19 cellular contexts compared by ENCODE assay signal in genomic region chr3:135792174-135792573, GRCh38.
DNase-seq lines count a peak whose midpoint lies in the region; ATAC-seq, FAIRE-seq and TF ChIP-seq lines count a peak whose summit lies in the region.
"Had no signal": no experiment of that assay in that cellular context is flagged by ENCODE, and none has a peak within 500 bp of the region (broad histone marks: within the 10 kb centered on the region; RNA-seq: fewer than 3 reads in every experiment).

No MANE protein-coding gene starts in this region.

- H3K9me2 ChIP-seq in GM23338 (ENCODE audit: insufficient read depth), result peaks cover 16% of the 10 kb centered on the region

- H3K27ac ChIP-seq in GM23338 (ENCODE audit: low read depth), result no peak overlapping the region
- H3K27ac ChIP-seq: RWPE1 had no signal

- H2AFZ ChIP-seq in GM23338, result no peak overlapping the region; the same call in 1 of the 2 replicates

- FAIRE-seq in RCC 7860 (lab: Jason Lieb, UNC), result no peak
- FAIRE-seq: bronchial epithelial cell had no signal

- no peaks in the 10 kb centered on the region for H3K4me1 ChIP-seq in BE2C
- no peaks in the 10 kb centered on the region for H3K4me1 ChIP-seq in GM23338 (ENCODE audit: insufficient read depth)

- ATAC-seq in GM23338, result peak; percentile 53
- ATAC-seq: sciatic nerve had no signal

- peak; percentile 15; the same call in 1 of the 2 replicates for TF ChIP-seq CTCF in BE2C (IDR thresholded peaks at IDR 0.05; ENCODE audit: low read depth, low read length)
- TF ChIP-seq CTCF in GM23338 (conservative IDR thresholded peaks at IDR 0.05; ENCODE audit: low read depth in 2 of 2), result peak; percentile 51 to 68
- TF ChIP-seq CTCF in endothelial cell (IDR thresholded peaks at IDR 0.05; ENCODE audit: unreplicated experiment), result peak; percentile 40

- no peaks in the 10 kb centered on the region for H3K79me2 ChIP-seq in GM23338 (replicated peaks; ENCODE audit: insufficient read depth)

- H3K4me3 ChIP-seq in BE2C (ENCODE audit: low read depth, low read length) (no peak overlapping the region), GM23338 (no peak overlapping the region)

- H3K4me2 ChIP-seq in GM23338, result no peak overlapping the region

- H4K20me1 ChIP-seq in GM23338 (replicated peaks; ENCODE audit: insufficient read depth), result no peaks in the 10 kb centered on the region

- DNase-seq in BE2C (no peak), GM23338 (ENCODE audit: low spot score) (peak; percentile 67), NCI-H69 (lab: John Stamatoyannopoulos, UW) (peak; percentile 1), endothelial cell (ENCODE audit: low spot score) (peak; percentile 23), RCC 7860 (ENCODE audit: low spot score) (no peak)
- no peak for DNase-seq in stimulated activated CD4-positive, alpha-beta T cell treated with anti-CD3 and anti-CD28 coated beads, Interleukin-4, amount 100 ng/mL, for 24 hours
- DNase-seq in NK-92 treated with Interleukin-12 subunit alpha and Interleukin-12 subunit beta, amount 100 ng/mL, for 24 hours (lab: John Stamatoyannopoulos, UW), result no peak
- DNase-seq in stimulated activated CD4-positive, alpha-beta T cell treated with anti-CD3 and anti-CD28 coated beads, Interleukin-4, amount 100 ng/mL, for 4 hours, result no peak
- DNase-seq: activated CD8-positive, alpha-beta memory T cell treated with anti-CD3 and anti-CD28 coated beads for 24 hours; kidney glomerular epithelial cell; NCI-H1092; NCI-H510A; nucleus accumbens; substantia nigra had no signal

- no peaks in the 10 kb centered on the region for H3K9me3 Mint-ChIP-seq in GM23338
- H3K9me3 Mint-ChIP-seq in endothelial cell (ENCODE audit: unreplicated experiment), result no peaks in the 10 kb centered on the region
- H3K9me3 Mint-ChIP-seq: mesothelial cell of epicardium had no signal

- H3K4me1 Mint-ChIP-seq in GM23338, result no peaks in the 10 kb centered on the region; the same call in 2 of the 3 replicates
- H3K4me1 Mint-ChIP-seq in endothelial cell (ENCODE audit: unreplicated experiment), result peaks cover 11% of the 10 kb centered on the region

- H3K36me3 Mint-ChIP-seq in GM23338 (ENCODE audit: low read depth) (no peaks in the 10 kb centered on the region), endothelial cell (ENCODE audit: low read depth, unreplicated experiment) (no peaks in the 10 kb centered on the region)
- H3K36me3 Mint-ChIP-seq: mesothelial cell of epicardium had no signal

- H3K27me3 Mint-ChIP-seq in GM23338 (ENCODE audit: insufficient read depth, low read depth, poor library complexity) (peaks cover 1% of the 10 kb centered on the region), endothelial cell (ENCODE audit: unreplicated experiment) (peaks cover 1% of the 10 kb centered on the region)

- H3K27me3 ChIP-seq in BE2C (no peaks in the 10 kb centered on the region), GM23338 (ENCODE audit: insufficient read depth) (no peaks in the 10 kb centered on the region)

- no peak overlapping the region for H3K4me3 Mint-ChIP-seq in GM23338
- H3K4me3 Mint-ChIP-seq in endothelial cell (ENCODE audit: unreplicated experiment), result no peak overlapping the region
- H3K4me3 Mint-ChIP-seq: activated T-helper 1 cell treated with anti-CD3 and anti-CD28 coated beads, Interleukin-12 subunit alpha, Interleukin-12 subunit beta, Interleukin-2, Interleukin-4 antibody, amounts not matched to agents 30 ng/mL and 10 ng/mL and 1 ng/mL, durations not matched to agents 14 hours and 24 hours and 36 hours; mesothelial cell of epicardium had no signal

- H3K36me3 ChIP-seq in BE2C (no peaks in the 10 kb centered on the region), GM23338 (ENCODE audit: insufficient read depth) (no peaks in the 10 kb centered on the region)

- H3K27ac Mint-ChIP-seq in GM23338, result no peak overlapping the region
- H3K27ac Mint-ChIP-seq in endothelial cell (ENCODE audit: unreplicated experiment), result no peak overlapping the region
- H3K27ac Mint-ChIP-seq: activated T-helper 1 cell treated with anti-CD3 and anti-CD28 coated beads, Interleukin-12 subunit alpha, Interleukin-12 subunit beta, Interleukin-2, Interleukin-4 antibody, amounts not matched to agents 30 ng/mL and 10 ng/mL and 1 ng/mL, durations not matched to agents 14 hours and 24 hours and 36 hours; mesothelial cell of epicardium had no signal

- no peaks in the 10 kb centered on the region for H3F3A ChIP-seq in GM23338 (replicated peaks; ENCODE audit: low read depth)

- no peaks in the 10 kb centered on the region for H3K9me3 ChIP-seq in BE2C

TF ChIP-seq in GM23338, 12 proteins besides CTCF, POLR2A, EP300 and RAD21 (continues in another document):
- TF ChIP-seq JUNB (IDR thresholded peaks at IDR 0.05; ENCODE audit: unreplicated experiment), result no peak
- no peak for TF ChIP-seq NANOG (IDR thresholded peaks at IDR 0.05; ENCODE audit: borderline replicate concordance)
- TF ChIP-seq, protein P1, sequence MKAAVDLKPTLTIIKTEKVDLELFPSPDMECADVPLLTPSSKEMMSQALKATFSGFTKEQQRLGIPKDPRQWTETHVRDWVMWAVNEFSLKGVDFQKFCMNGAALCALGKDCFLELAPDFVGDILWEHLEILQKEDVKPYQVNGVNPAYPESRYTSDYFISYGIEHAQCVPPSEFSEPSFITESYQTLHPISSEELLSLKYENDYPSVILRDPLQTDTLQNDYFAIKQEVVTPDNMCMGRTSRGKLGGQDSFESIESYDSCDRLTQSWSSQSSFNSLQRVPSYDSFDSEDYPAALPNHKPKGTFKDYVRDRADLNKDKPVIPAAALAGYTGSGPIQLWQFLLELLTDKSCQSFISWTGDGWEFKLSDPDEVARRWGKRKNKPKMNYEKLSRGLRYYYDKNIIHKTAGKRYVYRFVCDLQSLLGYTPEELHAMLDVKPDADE (IDR thresholded peaks at IDR 0.05), result no peak
- TF ChIP-seq ZNF331 (CRISPR knock-in tag; IDR thresholded peaks at IDR 0.05; ENCODE audit: low read depth), result no peak
- TF ChIP-seq CREB1 (CRISPR knock-in tag; IDR thresholded peaks at IDR 0.05; ENCODE audit: low read depth), result no peak
- no peak for TF ChIP-seq POLR2AphosphoS5 (IDR thresholded peaks at IDR 0.05; ENCODE audit: low read depth)
- no peak for TF ChIP-seq ZNF462 (CRISPR knock-in tag; IDR thresholded peaks at IDR 0.05)
- TF ChIP-seq STAT1 (IDR thresholded peaks at IDR 0.05; ENCODE audit: unreplicated experiment), result no peak
- no peak for TF ChIP-seq EZH2 (IDR thresholded peaks at IDR 0.05; ENCODE audit: low read depth, unreplicated experiment)

Comparison
In these comparisons a context has a peak if more than half of its experiments do, and no peak if none do; other contexts are left out.
1. DNase-seq: peak in GM23338 (single experiment), NCI-H69 (single experiment) and endothelial cell (single experiment); none in BE2C (single experiment), stimulated activated CD4-positive, alpha-beta T cell treated with anti-CD3 and anti-CD28 coated beads, Interleukin-4, amount 100 ng/mL, for 24 hours (single experiment), NK-92 treated with Interleukin-12 subunit alpha and Interleukin-12 subunit beta, amount 100 ng/mL, for 24 hours (single experiment), stimulated activated CD4-positive, alpha-beta T cell treated with anti-CD3 and anti-CD28 coated beads, Interleukin-4, amount 100 ng/mL, for 4 hours (0 of 2) and RCC 7860 (single experiment).
2. Peak in every context shown above with its lines, with median percentiles within 50 percentile points of each other: CTCF ChIP-seq.